Comparison of ENCODE assay signal across 15 cellular contexts in the genomic region with DNA sequence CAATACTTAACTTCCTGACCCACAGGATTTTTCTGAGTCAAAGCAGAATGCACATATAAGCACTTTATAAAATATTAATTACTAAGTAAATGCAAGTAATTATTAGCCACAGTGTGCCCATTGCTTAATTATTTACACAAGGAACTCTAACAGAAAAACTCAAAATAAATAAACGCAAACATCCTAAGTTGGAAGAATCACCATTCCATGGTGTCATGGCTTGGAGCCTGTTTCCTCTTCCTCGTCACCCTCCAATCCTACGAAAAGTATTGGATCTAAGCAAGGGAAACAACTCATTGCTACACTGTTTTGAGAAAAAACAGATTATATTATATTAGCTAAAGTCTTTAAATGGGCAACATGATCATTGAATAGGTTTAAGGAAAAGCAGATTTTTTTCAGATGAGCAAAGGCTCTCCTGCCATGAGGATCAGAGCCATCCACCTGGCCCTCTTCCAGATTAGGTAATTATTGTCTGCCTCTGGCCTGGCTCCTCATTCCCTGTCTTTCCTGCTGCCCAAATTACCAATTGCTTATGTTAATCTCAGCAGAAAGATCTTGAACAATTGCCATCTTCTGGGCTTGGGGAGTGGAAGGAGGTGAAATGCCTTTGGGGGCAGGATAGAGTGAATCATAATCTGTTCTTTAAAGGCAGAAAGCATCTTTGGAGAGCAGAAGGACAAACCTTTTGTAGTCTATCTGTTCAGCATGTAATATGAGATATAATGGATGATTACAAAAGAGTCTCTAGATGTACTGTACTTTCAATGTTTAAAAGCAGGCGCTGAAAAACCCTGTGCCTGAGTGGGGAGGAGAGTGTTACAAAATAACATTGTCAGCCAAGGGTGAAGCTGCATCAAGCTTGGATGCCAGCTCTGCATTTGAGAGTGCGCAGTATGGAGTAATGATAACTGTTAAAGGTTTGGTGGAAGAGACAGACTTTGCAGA.
A peak's percentile ranks its signal among the peaks of the same experiment; 100 is the strongest.
DNase-seq lines count a peak whose midpoint lies in the region; ATAC-seq, FAIRE-seq and TF ChIP-seq lines count a peak whose summit lies in the region.
"Had no signal": no experiment of that assay in that cellular context is flagged by ENCODE, and none has a peak within 500 bp of the region (broad histone marks: within the 10 kb centered on the region; RNA-seq: fewer than 3 reads in every experiment).

No MANE protein-coding gene starts in this region.

- peak; percentile 65 for FAIRE-seq in RCC 7860 (lab: Jason Lieb, UNC)

- H3K4me3 ChIP-seq in MG63 = no peak overlapping the region
- H3K4me3 ChIP-seq: GM12878 had no signal

- no peak overlapping the region for H3K27ac ChIP-seq in foreskin keratinocyte
- H3K27ac ChIP-seq: HL-60 had no signal

- H3K36me3 ChIP-seq in MG63 = no peaks in the 10 kb centered on the region

- no peak overlapping the region for H3K27ac Mint-ChIP-seq in activated CD4-positive, alpha-beta memory T cell treated with anti-CD3 and anti-CD28 coated beads, Interleukin-2, amount 10 ng/mL, durations not matched to agents 7 days and 5 days
- H3K27ac Mint-ChIP-seq: activated CD4-positive, alpha-beta memory T cell treated with anti-CD3 and anti-CD28 coated beads for 36 hours; CD4-positive, CD25-positive, alpha-beta regulatory T cell had no signal

- H3K36me3 Mint-ChIP-seq in activated CD4-positive, alpha-beta memory T cell treated with anti-CD3 and anti-CD28 coated beads, Interleukin-2, amount 10 ng/mL, durations not matched to agents 7 days and 5 days (ENCODE audit: low read depth) = no peaks in the 10 kb centered on the region
- H3K36me3 Mint-ChIP-seq: activated CD4-positive, alpha-beta memory T cell treated with anti-CD3 and anti-CD28 coated beads for 36 hours; CD4-positive, CD25-positive, alpha-beta regulatory T cell had no signal

- H3K9me3 ChIP-seq in MG63 = peaks cover 2% of the 10 kb centered on the region

- H3K4me1 ChIP-seq in foreskin keratinocyte = peaks cover 3% of the 10 kb centered on the region

- in situ Hi-C loops in Caki2 (cut with HindIII; ENCODE audit: low pct_unique_long_range_greater_than_20kb, low sequenced_read_pairs) = no loop called here

- no peaks in the 10 kb centered on the region for H3K9me3 Mint-ChIP-seq in activated CD4-positive, alpha-beta memory T cell treated with anti-CD3 and anti-CD28 coated beads, Interleukin-2, amount 10 ng/mL, durations not matched to agents 7 days and 5 days
- H3K9me3 Mint-ChIP-seq: activated CD4-positive, alpha-beta memory T cell treated with anti-CD3 and anti-CD28 coated beads for 36 hours had no signal

- ATAC-seq in foreskin keratinocyte (peak; percentile 14), HG02970 (IDR thresholded peaks at IDR 0.05; ENCODE audit: low FRiP score, unreplicated experiment) (no peak), GM18858 (IDR thresholded peaks at IDR 0.05; ENCODE audit: unreplicated experiment) (no peak)
- ATAC-seq: GM12878 had no signal

- H3K4me1 Mint-ChIP-seq in activated CD4-positive, alpha-beta memory T cell treated with anti-CD3 and anti-CD28 coated beads, Interleukin-2, amount 10 ng/mL, durations not matched to agents 7 days and 5 days = no peaks in the 10 kb centered on the region
- H3K4me1 Mint-ChIP-seq: CD4-positive, CD25-positive, alpha-beta regulatory T cell had no signal

- H3K4me3 Mint-ChIP-seq in activated CD4-positive, alpha-beta memory T cell treated with anti-CD3 and anti-CD28 coated beads, Interleukin-2, amount 10 ng/mL, durations not matched to agents 7 days and 5 days = no peak overlapping the region
- H3K4me3 Mint-ChIP-seq: activated CD4-positive, alpha-beta memory T cell treated with anti-CD3 and anti-CD28 coated beads for 36 hours; CD4-positive, CD25-positive, alpha-beta regulatory T cell had no signal

- TF ChIP-seq CTCF in foreskin keratinocyte (conservative IDR thresholded peaks at IDR 0.05) = no peak

- no peaks in the 10 kb centered on the region for H3K27me3 Mint-ChIP-seq in activated CD4-positive, alpha-beta memory T cell treated with anti-CD3 and anti-CD28 coated beads, Interleukin-2, amount 10 ng/mL, durations not matched to agents 7 days and 5 days
- H3K27me3 Mint-ChIP-seq: activated CD4-positive, alpha-beta memory T cell treated with anti-CD3 and anti-CD28 coated beads for 36 hours had no signal

- POLR2A ChIA-PET in activated CD4-positive, alpha-beta memory T cell treated with anti-CD3 and anti-CD28 coated beads, Interleukin-2, amount 10 ng/mL, durations not matched to agents 7 days and 5 days (lab: Charles Lee) = no interaction called here

- DNase-seq in Caki2 (ENCODE audit: low read depth) (peak; percentile 65), MG63 (peak; percentile 71), RCC 7860 (ENCODE audit: low spot score) (peak; percentile 16), foreskin keratinocyte (peak; percentile 6 to 48)
- DNase-seq in activated naive CD4-positive, alpha-beta T cell treated with anti-CD3 and anti-CD28 coated beads, Interleukin-2, amount 50 U/mL, for 16 hours = no peak
- DNase-seq in activated CD4-positive, alpha-beta memory T cell treated with anti-CD3 and anti-CD28 coated beads, Interleukin-2, amount 10 ng/mL, durations not matched to agents 7 days and 5 days = no peak
- DNase-seq: activated CD4-positive, alpha-beta memory T cell treated with anti-CD3 and anti-CD28 coated beads for 36 hours; CD4-positive, CD25-positive, alpha-beta regulatory T cell; NCI-H1930; stimulated activated CD4-positive, alpha-beta T cell treated with anti-CD3 and anti-CD28 coated beads, Interleukin-15, amount 100 ng/mL, for 24 hours; stimulated activated naive CD4-positive, alpha-beta T cell had no signal

- H3K27me3 ChIP-seq in MG63 (no peaks in the 10 kb centered on the region), foreskin keratinocyte (no peaks in the 10 kb centered on the region)

- CTCF ChIA-PET in activated CD4-positive, alpha-beta memory T cell treated with anti-CD3 and anti-CD28 coated beads, Interleukin-2, amount 10 ng/mL, durations not matched to agents 7 days and 5 days (lab: Charles Lee) = no interaction called here

Comparison
In these comparisons a context has a peak if more than half of its experiments do, and no peak if none do; other contexts are left out.
1. DNase-seq: peak in Caki2 (single experiment), MG63 (single experiment), RCC 7860 (single experiment) and foreskin keratinocyte (2 of 2); none in activated naive CD4-positive, alpha-beta T cell treated with anti-CD3 and anti-CD28 coated beads, Interleukin-2, amount 50 U/mL, for 16 hours (single experiment) and activated CD4-positive, alpha-beta memory T cell treated with anti-CD3 and anti-CD28 coated beads, Interleukin-2, amount 10 ng/mL, durations not matched to agents 7 days and 5 days (single experiment).